In the genomic region with DNA sequence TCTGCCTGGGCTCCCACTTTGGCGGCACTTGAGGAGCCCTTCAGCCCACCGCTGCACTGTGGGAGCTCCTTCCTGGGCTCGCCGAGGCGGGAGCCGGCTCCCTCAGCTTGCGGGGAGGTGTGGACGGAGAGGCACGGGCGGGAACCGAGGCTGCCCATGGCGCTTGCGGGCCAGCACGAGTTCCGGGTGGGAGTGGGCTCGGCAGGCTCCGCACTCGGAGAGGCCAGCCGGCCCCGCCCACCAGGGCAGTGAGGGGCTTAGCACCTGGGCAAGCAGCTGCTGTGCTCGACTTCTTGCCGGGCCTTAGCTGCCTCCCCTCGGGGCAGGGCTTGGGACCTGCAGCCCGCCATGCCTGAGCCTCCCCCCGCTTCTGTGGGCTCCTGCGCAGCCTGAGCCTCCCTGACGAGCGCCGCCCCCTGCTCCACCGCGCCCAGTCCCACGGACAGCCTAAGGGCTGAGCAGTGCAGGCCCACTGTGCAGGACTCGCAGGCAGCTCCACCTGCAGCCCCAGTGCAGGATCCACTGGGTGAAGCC, we compare ENCODE assay signal across 2 cellular contexts.
TF ChIP-seq lines count a peak whose summit lies in the region.

No MANE protein-coding gene starts in this region.

TF ChIP-seq in HEK293, 187 proteins besides CTCF, POLR2A, EP300 and RAD21:
- TF ChIP-seq, protein P1, sequence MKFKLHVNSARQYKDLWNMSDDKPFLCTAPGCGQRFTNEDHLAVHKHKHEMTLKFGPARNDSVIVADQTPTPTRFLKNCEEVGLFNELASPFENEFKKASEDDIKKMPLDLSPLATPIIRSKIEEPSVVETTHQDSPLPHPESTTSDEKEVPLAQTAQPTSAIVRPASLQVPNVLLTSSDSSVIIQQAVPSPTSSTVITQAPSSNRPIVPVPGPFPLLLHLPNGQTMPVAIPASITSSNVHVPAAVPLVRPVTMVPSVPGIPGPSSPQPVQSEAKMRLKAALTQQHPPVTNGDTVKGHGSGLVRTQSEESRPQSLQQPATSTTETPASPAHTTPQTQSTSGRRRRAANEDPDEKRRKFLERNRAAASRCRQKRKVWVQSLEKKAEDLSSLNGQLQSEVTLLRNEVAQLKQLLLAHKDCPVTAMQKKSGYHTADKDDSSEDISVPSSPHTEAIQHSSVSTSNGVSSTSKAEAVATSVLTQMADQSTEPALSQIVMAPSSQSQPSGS (tag by site-specific recombination; IDR thresholded peaks at IDR 0.05; ENCODE audit: low read depth): no peak
- peak; percentile 65; the same call in 1 of the 2 replicates for TF ChIP-seq ZNF202 (tag by site-specific recombination; IDR thresholded peaks at IDR 0.05; ENCODE audit: borderline replicate concordance)

TF ChIP-seq in K562, 482 proteins besides CTCF, POLR2A, EP300 and RAD21:
- TF ChIP-seq, protein P2, sequence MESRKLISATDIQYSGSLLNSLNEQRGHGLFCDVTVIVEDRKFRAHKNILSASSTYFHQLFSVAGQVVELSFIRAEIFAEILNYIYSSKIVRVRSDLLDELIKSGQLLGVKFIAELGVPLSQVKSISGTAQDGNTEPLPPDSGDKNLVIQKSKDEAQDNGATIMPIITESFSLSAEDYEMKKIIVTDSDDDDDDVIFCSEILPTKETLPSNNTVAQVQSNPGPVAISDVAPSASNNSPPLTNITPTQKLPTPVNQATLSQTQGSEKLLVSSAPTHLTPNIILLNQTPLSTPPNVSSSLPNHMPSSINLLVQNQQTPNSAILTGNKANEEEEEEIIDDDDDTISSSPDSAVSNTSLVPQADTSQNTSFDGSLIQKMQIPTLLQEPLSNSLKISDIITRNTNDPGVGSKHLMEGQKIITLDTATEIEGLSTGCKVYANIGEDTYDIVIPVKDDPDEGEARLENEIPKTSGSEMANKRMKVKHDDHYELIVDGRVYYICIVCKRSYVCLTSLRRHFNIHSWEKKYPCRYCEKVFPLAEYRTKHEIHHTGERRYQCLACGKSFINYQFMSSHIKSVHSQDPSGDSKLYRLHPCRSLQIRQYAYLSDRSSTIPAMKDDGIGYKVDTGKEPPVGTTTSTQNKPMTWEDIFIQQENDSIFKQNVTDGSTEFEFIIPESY (CRISPR knock-in tag; IDR thresholded peaks at IDR 0.05): peak; percentile 61; the same call in 1 of the 2 replicates
- TF ChIP-seq HMG20B (CRISPR knock-in tag; IDR thresholded peaks at IDR 0.05): no peak
